Comparison of ENCODE assay signal across 17 cellular contexts in genomic region chr14:65137648-65138317, GRCh38. TPM values are rescaled to one million over a fixed set of nuclear protein-coding genes. Genes with fewer than 3 reads are reported as not detected.
DNase-seq lines count a peak whose midpoint lies in the region; ATAC-seq and TF ChIP-seq lines count a peak whose summit lies in the region.
"Had no signal": no experiment of that assay in that cellular context is flagged by ENCODE, and none has a peak within 500 bp of the region (broad histone marks: within the 10 kb centered on the region; RNA-seq: fewer than 3 reads in every experiment).

No MANE protein-coding gene starts in this region.

- H3K4me3 ChIP-seq in AG10803 (ENCODE audit: low read length) (no peak overlapping the region), RWPE2 (ENCODE audit: severe bottlenecking) (no peak overlapping the region), SJCRH30 (no peak overlapping the region)
- H3K4me3 ChIP-seq: lower lobe of right lung had no signal

- H3K27me3 ChIP-seq in RWPE2 (ENCODE audit: insufficient read depth, poor library complexity, severe bottlenecking) (no peaks in the 10 kb centered on the region), foreskin keratinocyte (no peaks in the 10 kb centered on the region), SJCRH30 (no peaks in the 10 kb centered on the region)

- TF ChIP-seq CTCF in AG10803 (conservative IDR thresholded peaks at IDR 0.05; ENCODE audit: low read length) (no peak), RWPE2 (IDR thresholded peaks at IDR 0.05; ENCODE audit: poor library complexity, severe bottlenecking) (no peak), foreskin keratinocyte (conservative IDR thresholded peaks at IDR 0.05) (no peak)

- no peaks in the 10 kb centered on the region for H3K4me1 ChIP-seq in RWPE2 (ENCODE audit: insufficient read depth, poor library complexity, severe bottlenecking)
- H3K4me1 ChIP-seq in foreskin keratinocyte: peaks cover 6% of the 10 kb centered on the region
- no peaks in the 10 kb centered on the region for H3K4me1 ChIP-seq in SJCRH30
- H3K4me1 ChIP-seq: lower lobe of right lung had no signal

- H3K9me3 ChIP-seq in RWPE2 (ENCODE audit: severe bottlenecking): no peaks in the 10 kb centered on the region
- no peaks in the 10 kb centered on the region for H3K9me3 ChIP-seq in SJCRH30 (replicated peaks)
- H3K9me3 ChIP-seq: lower lobe of right lung had no signal

- peak; percentile 45 for ATAC-seq in RWPE2 (ENCODE audit: low read depth)
- peak; percentile 57 for ATAC-seq in foreskin keratinocyte
- no peak for ATAC-seq in HG03520 (IDR thresholded peaks at IDR 0.05; ENCODE audit: unreplicated experiment)
- ATAC-seq: activated T-cell treated with anti-CD3 and anti-CD28 coated beads, Interleukin-2, amount 50 U/mL, for 72 hours; lower lobe of right lung; naive thymus-derived CD8-positive, alpha-beta T cell; WTC11 had no signal

- H3K27ac ChIP-seq in RWPE2 (ENCODE audit: poor library complexity, severe bottlenecking) (no peak overlapping the region), foreskin keratinocyte (no peak overlapping the region), SJCRH30 (no peak overlapping the region)
- H3K27ac ChIP-seq: lower lobe of right lung had no signal

- no peaks in the 10 kb centered on the region for H3K36me3 ChIP-seq in RWPE2 (ENCODE audit: low read depth)
- H3K36me3 ChIP-seq in SJCRH30: no peaks in the 10 kb centered on the region
- H3K36me3 ChIP-seq: lower lobe of right lung had no signal

- peak; percentile 22 for DNase-seq in AG10803 (ENCODE audit: low read depth)
- peak; percentile 25 for DNase-seq in HPDE6-E6E7 (ENCODE audit: extremely low spot score)
- no peak for DNase-seq in RWPE2 (ENCODE audit: low spot score)
- peak; percentile 25 to 59 for DNase-seq in foreskin keratinocyte
- no peak for DNase-seq in stimulated activated CD4-positive, alpha-beta T cell treated with anti-CD3 and anti-CD28 coated beads, Interleukin-15, amount 100 ng/mL, for 24 hours
- DNase-seq in SJCRH30: no peak
- no peak for DNase-seq in COLO829 (ENCODE audit: low spot score)
- DNase-seq: activated CD4-positive, alpha-beta memory T cell treated with anti-CD3 and anti-CD28 coated beads, Interleukin-2, amount 10 ng/mL, durations not matched to agents 7 days and 5 days; activated T-cell treated with anti-CD3 and anti-CD28 coated beads, Interleukin-2, amount 50 U/mL, for 72 hours; cerebellar nuclear complex; GF-D8; lower lobe of right lung; naive thymus-derived CD8-positive, alpha-beta T cell; SIG-M5; T-helper 2 cell had no signal

RNA-seq across cellular contexts. Expression of gene MAX, which starts 35.5 kb away (rescaled TPM):
- total RNA-seq in foreskin keratinocyte: 53.0 and 56.4 TPM in 2 replicates
- 44.3 and 46.6 TPM in 2 replicates for polyA plus RNA-seq in foreskin keratinocyte
- total RNA-seq in SJCRH30 (2014; rRNA removed; shearing (Covaris generic)): 37.4 and 41.8 TPM in 2 replicates

Comparison
In these comparisons a context has a peak if more than half of its experiments do, and no peak if none do; other contexts are left out.
1. DNase-seq: peak in AG10803 (single experiment), HPDE6-E6E7 (single experiment) and foreskin keratinocyte (2 of 2); none in RWPE2 (single experiment), stimulated activated CD4-positive, alpha-beta T cell treated with anti-CD3 and anti-CD28 coated beads, Interleukin-15, amount 100 ng/mL, for 24 hours (single experiment), SJCRH30 (0 of 2) and COLO829 (single experiment).